ENCODE assay signal across 20 cellular contexts in genomic region chr5:108122701-108123100, GRCh38.
DNase-seq lines count a peak whose midpoint lies in the region.
"Had no signal": no experiment of that assay in that cellular context is flagged by ENCODE, and none has a peak within 500 bp of the region (broad histone marks: within the 10 kb centered on the region; RNA-seq: fewer than 3 reads in every experiment).

No MANE protein-coding gene starts in this region.

- no peak for DNase-seq in activated CD4-positive, alpha-beta T cell treated with anti-CD3 and anti-CD28 coated beads, Interleukin-2, amount 10 ng/mL, durations not matched to agents 7 days and 5 days
- DNase-seq in activated CD4-positive, alpha-beta T cell treated with anti-CD3 and anti-CD28 coated beads for 1 hour, result no peak
- DNase-seq in G401 (ENCODE audit: low spot score) (peak; percentile 38), retina (peak; percentile 9), substantia nigra (lab: John Stamatoyannopoulos, UW) (no peak), NCI-H1092 treated with DMSO at 0.1 percent for 48 hours (lab: John Stamatoyannopoulos, UW) (no peak), islet precursor cell (no peak)
- DNase-seq: Calu3; CD8-positive, alpha-beta T cell; Kasumi-1; MG63; NCI-H1105; NCI-H2081; NCI-H446 treated with DMSO at 0.1 percent for 48 hours; NCI-H774; PC-3; RPMI8226; SJCRH30 had no signal

- H3K4me3 Mint-ChIP-seq in activated CD4-positive, alpha-beta T cell treated with anti-CD3 and anti-CD28 coated beads, Interleukin-2, amount 10 ng/mL, durations not matched to agents 7 days and 5 days, result no peak overlapping the region
- H3K4me3 Mint-ChIP-seq: CD8-positive, alpha-beta T cell had no signal

- POLR2A ChIA-PET in activated CD4-positive, alpha-beta T cell treated with anti-CD3 and anti-CD28 coated beads, Interleukin-2, amount 10 ng/mL, durations not matched to agents 7 days and 5 days (lab: Charles Lee), result interaction anchor here (0.6 kb wide), 1 partner anchor 25 kb away, joined by 3 read pairs; no protein-coding TSS in a partner anchor

- CTCF ChIA-PET in activated CD4-positive, alpha-beta T cell treated with anti-CD3 and anti-CD28 coated beads, Interleukin-2, amount 10 ng/mL, durations not matched to agents 7 days and 5 days (lab: Charles Lee), result no interaction called here

- H3K4me1 ChIP-seq in endocrine pancreas (ENCODE audit: control insufficient read depth, insufficient read depth, low read length), result peaks cover 15% of the 10 kb centered on the region
- H3K4me1 ChIP-seq: SJCRH30 had no signal

- no peaks in the 10 kb centered on the region for H3K4me1 Mint-ChIP-seq in activated CD4-positive, alpha-beta T cell treated with anti-CD3 and anti-CD28 coated beads, Interleukin-2, amount 10 ng/mL, durations not matched to agents 7 days and 5 days

- in situ Hi-C loops in G401 (cut with HindIII; ENCODE audit: low sequenced_read_pairs), result no loop called here

- no peaks in the 10 kb centered on the region for H3K9me3 Mint-ChIP-seq in activated CD4-positive, alpha-beta T cell treated with anti-CD3 and anti-CD28 coated beads, Interleukin-2, amount 10 ng/mL, durations not matched to agents 7 days and 5 days
- H3K9me3 Mint-ChIP-seq: CD8-positive, alpha-beta T cell had no signal

- H3K9ac ChIP-seq in endocrine pancreas (ENCODE audit: control insufficient read depth, insufficient read depth, low read length), result no peak overlapping the region
- H3K9ac ChIP-seq: BLaER1 had no signal

- peak overlapping the region; percentile 15 for H3K27ac Mint-ChIP-seq in activated CD4-positive, alpha-beta T cell treated with anti-CD3 and anti-CD28 coated beads, Interleukin-2, amount 10 ng/mL, durations not matched to agents 7 days and 5 days
- H3K27ac Mint-ChIP-seq: CD8-positive, alpha-beta T cell had no signal

- no peaks in the 10 kb centered on the region for H3K36me3 Mint-ChIP-seq in activated CD4-positive, alpha-beta T cell treated with anti-CD3 and anti-CD28 coated beads, Interleukin-2, amount 10 ng/mL, durations not matched to agents 7 days and 5 days (ENCODE audit: low read depth)

- no peaks in the 10 kb centered on the region for H3K27me3 ChIP-seq in endocrine pancreas (ENCODE audit: control insufficient read depth, insufficient read depth, low read length)
- H3K27me3 ChIP-seq: BLaER1, MG63, SJCRH30 had no signal

- no peaks in the 10 kb centered on the region for H3K9me3 ChIP-seq in endocrine pancreas (ENCODE audit: control insufficient read depth, low read length)
- H3K9me3 ChIP-seq: BLaER1, MG63, SJCRH30 had no signal

- no peaks in the 10 kb centered on the region for H3K36me3 ChIP-seq in endocrine pancreas (ENCODE audit: control insufficient read depth, insufficient read depth, low read length)
- H3K36me3 ChIP-seq: BLaER1, MG63, SJCRH30 had no signal

- H3K4me3 ChIP-seq in endocrine pancreas (ENCODE audit: control insufficient read depth, insufficient read depth, low read length), result peak overlapping the region; percentile 31
- H3K4me3 ChIP-seq: BLaER1, MG63, SJCRH30 had no signal

- H3K27me3 Mint-ChIP-seq in activated CD4-positive, alpha-beta T cell treated with anti-CD3 and anti-CD28 coated beads, Interleukin-2, amount 10 ng/mL, durations not matched to agents 7 days and 5 days, result no peaks in the 10 kb centered on the region

- no peak overlapping the region for H3K27ac ChIP-seq in substantia nigra (ENCODE audit: low read depth, low read length, poor library complexity, severe bottlenecking)
- H3K27ac ChIP-seq: BLaER1, SJCRH30 had no signal

Comparison
In these comparisons a context has a peak if more than half of its experiments do, and no peak if none do; other contexts are left out.
1. DNase-seq: peak in G401 (single experiment) and retina (single experiment); none in activated CD4-positive, alpha-beta T cell treated with anti-CD3 and anti-CD28 coated beads, Interleukin-2, amount 10 ng/mL, durations not matched to agents 7 days and 5 days (single experiment), activated CD4-positive, alpha-beta T cell treated with anti-CD3 and anti-CD28 coated beads for 1 hour (single experiment), substantia nigra (0 of 49), NCI-H1092 treated with DMSO at 0.1 percent for 48 hours (single experiment) and islet precursor cell (single experiment).